Comparison of ENCODE assay signal across 1 cellular context in genomic region chr9:133346021-133346713, GRCh38.
TF ChIP-seq lines count a peak whose summit lies in the region.

No MANE protein-coding gene starts in this region.

TF ChIP-seq in SK-N-SH, 30 proteins besides CTCF, POLR2A, EP300 and RAD21 (continued from another document):
- TF ChIP-seq ZBTB33 (IDR thresholded peaks at IDR 0.05; ENCODE audit: borderline replicate concordance, low read depth) (no peak), EZH2phosphoT487 (IDR thresholded peaks at IDR 0.05; ENCODE audit: borderline replicate concordance, low read depth) (no peak)
